8 cellular contexts compared by ENCODE assay signal in the genomic region with DNA sequence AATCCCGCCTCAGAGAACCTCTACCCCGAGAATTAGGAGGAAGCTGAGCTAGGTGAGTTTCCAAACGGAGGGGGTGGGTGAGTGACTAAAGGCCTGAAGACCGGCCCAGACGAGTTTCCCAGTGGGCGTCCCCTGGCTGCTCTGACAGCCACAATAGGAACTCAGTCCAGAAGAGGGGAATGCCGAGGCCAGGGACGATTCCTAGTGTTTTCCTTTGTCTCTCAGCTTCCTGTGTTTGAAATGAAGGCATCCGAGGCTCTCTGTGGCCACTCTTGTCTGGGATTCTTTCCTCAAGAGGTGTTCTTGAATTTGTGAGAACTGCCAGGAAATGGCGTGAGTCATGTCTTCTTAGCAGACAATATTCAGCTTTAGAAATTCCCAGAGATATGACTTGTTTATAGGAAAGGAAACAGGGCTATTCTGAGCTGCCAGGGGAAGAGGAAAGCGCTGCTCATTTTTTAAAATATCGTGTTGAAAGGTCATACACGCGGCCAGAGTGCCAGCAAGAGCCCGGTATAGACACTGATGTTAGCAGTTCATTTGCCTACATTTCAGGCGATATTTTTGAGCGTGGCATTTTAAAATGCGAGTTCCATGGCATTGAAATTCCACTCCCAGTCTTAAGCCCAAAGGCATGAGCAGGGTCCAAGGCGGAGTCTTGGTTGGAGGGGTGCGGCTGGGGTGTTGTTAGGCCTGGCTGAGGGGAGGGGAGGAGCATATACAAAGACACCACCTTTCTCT.
A peak's percentile ranks its signal among the peaks of the same experiment; 100 is the strongest.
DNase-seq lines count a peak whose midpoint lies in the region; ATAC-seq, FAIRE-seq and TF ChIP-seq lines count a peak whose summit lies in the region.

No MANE protein-coding gene starts in this region.

- peak overlapping the region; percentile 58 to 63 for H3K4me2 ChIP-seq in H1 (ENCODE audit: insufficient read depth in 1 of 2, low read depth in 2 of 2, low read length in 2 of 2)

- H3K9ac ChIP-seq in H1 (replicated peaks in 1 of 4; ENCODE audit: extremely low read depth in 1 of 4, low read depth in 3 of 4, low read length in 3 of 4): peak overlapping the region in 3 of 4 experiments; percentile 26 to 51 (median 39); a peak in 5 of 7 replicates

- FAIRE-seq in GM12892 (lab: Jason Lieb, UNC) (peak; percentile 92), H1 (lab: Jason Lieb, UNC) (peak; percentile 88)

- H3K4me3 Mint-ChIP-seq in T-helper 1 cell treated with Interleukin-12 subunit alpha and Interleukin-12 subunit beta and Interleukin-4 antibody, amounts not matched to agents 30 μg/mL and 1 μg/mL, for 36 hours: peak overlapping the region; percentile 53

- H3K4me1 ChIP-seq in H1 (replicated peaks in 1 of 4; ENCODE audit: control insufficient read depth in 3 of 4, insufficient read depth in 4 of 4, low read length in 3 of 4): peaks cover 4 to 20% (median 17%) of the 10 kb centered on the region in 4 experiments; a peak in 6 of 7 replicates
- H3K4me1 ChIP-seq in mesodermal cell (ENCODE audit: control insufficient read depth, insufficient read depth, low read length, poor library complexity, severe bottlenecking): peaks cover 67% of the 10 kb centered on the region
- no peaks in the 10 kb centered on the region for H3K4me1 ChIP-seq in thymus (ENCODE audit: control insufficient read depth, insufficient read depth, low read length)

- H3K27ac Mint-ChIP-seq in T-helper 1 cell treated with Interleukin-12 subunit alpha and Interleukin-12 subunit beta and Interleukin-4 antibody, amounts not matched to agents 30 μg/mL and 1 μg/mL, for 36 hours: peak overlapping the region; percentile 89

- H3K27me3 Mint-ChIP-seq in T-helper 1 cell treated with Interleukin-12 subunit alpha and Interleukin-12 subunit beta and Interleukin-4 antibody, amounts not matched to agents 30 μg/mL and 1 μg/mL, for 36 hours (ENCODE audit: low read depth): no peaks in the 10 kb centered on the region

- peaks cover 5% of the 10 kb centered on the region for H3K36me3 Mint-ChIP-seq in T-helper 1 cell treated with Interleukin-12 subunit alpha and Interleukin-12 subunit beta and Interleukin-4 antibody, amounts not matched to agents 30 μg/mL and 1 μg/mL, for 36 hours (ENCODE audit: low read depth)

- H4K8ac ChIP-seq in H1 (ENCODE audit: extremely low read depth, insufficient read depth, low read length): peak overlapping the region; percentile 75; the same call in 1 of the 2 replicates

- H2AFZ ChIP-seq in H1 (ENCODE audit: low read length): peak overlapping the region; percentile 74

- H3K36me3 ChIP-seq in H1 (ENCODE audit: control insufficient read depth in 2 of 4, insufficient read depth in 4 of 4, low read length in 3 of 4) (no peaks in the 10 kb centered on the region), mesodermal cell (ENCODE audit: control insufficient read depth, insufficient read depth, low read length) (no peaks in the 10 kb centered on the region), thymus (ENCODE audit: control insufficient read depth, insufficient read depth) (no peaks in the 10 kb centered on the region)

- no peak overlapping the region for H2AK5ac ChIP-seq in H1 (ENCODE audit: low read depth, low read length)

- CTCF ChIA-PET in H1 (lab: Charles Lee; ENCODE audit: partially characterized antibody): interaction anchor here (0.8 to 1.6 kb wide), 11 partner anchors 9 to 353 kb away, joined by 3 to 4 read pairs (median 3); no protein-coding TSS in a partner anchor
- CTCF ChIA-PET in HEK293T (lab: Yijun Ruan, JAX): no interaction called here

- no peaks in the 10 kb centered on the region for H3K23me2 ChIP-seq in H1 (ENCODE audit: low read depth, low read length)

- peak overlapping the region; percentile 55 for H3K56ac ChIP-seq in H1 (replicated peaks; ENCODE audit: insufficient read length, low read depth, low read length)

- peak overlapping the region; percentile 20 for H3K4ac ChIP-seq in H1 (replicated peaks; ENCODE audit: insufficient read length, low read depth, low read length)

- H3K14ac ChIP-seq in H1 (ENCODE audit: insufficient read length): no peak overlapping the region

- TF ChIP-seq POLR2A in GM12892 (IDR thresholded peaks at IDR 0.05; ENCODE audit: low read depth, low read length) (no peak), H1 (IDR thresholded peaks at IDR 0.05; ENCODE audit: control extremely low read depth in 1 of 2, low read depth in 2 of 2, low read length in 2 of 2) (peak; percentile 49 to 84)

- H3K79me2 ChIP-seq in H1 (ENCODE audit: control insufficient read depth in 1 of 2, insufficient read depth in 2 of 2, low read length in 2 of 2): no peaks in the 10 kb centered on the region

- no peaks in the 10 kb centered on the region for H3K9me3 Mint-ChIP-seq in T-helper 1 cell treated with Interleukin-12 subunit alpha and Interleukin-12 subunit beta and Interleukin-4 antibody, amounts not matched to agents 30 μg/mL and 1 μg/mL, for 36 hours

- no peak for TF ChIP-seq CTCF in H1 (IDR thresholded peaks at IDR 0.05; ENCODE audit: control extremely low read depth in 1 of 3, insufficient read depth in 1 of 3, low read depth in 1 of 3, low read length in 3 of 3)

- H2BK20ac ChIP-seq in H1 (ENCODE audit: low read length): peak overlapping the region; percentile 51; the same call in 1 of the 2 replicates

- peak in 1 of 2 experiments; percentile 26; a peak in 1 of 4 replicates for TF ChIP-seq RAD21 in H1 (IDR thresholded peaks at IDR 0.05 in 1 of 2, conservative IDR thresholded peaks at IDR 0.05 in 1 of 2; ENCODE audit: low read depth in 2 of 2, low read length in 2 of 2)

- peak overlapping the region; percentile 85; the same call in 1 of the 2 replicates for H3K18ac ChIP-seq in H1 (ENCODE audit: extremely low read depth, low read length)

- H3K4me3 ChIP-seq in H1 (ENCODE audit: extremely low read depth in 1 of 4, insufficient read depth in 2 of 4, low read depth in 3 of 4, low read length in 4 of 4) (peak overlapping the region in 3 of 4 experiments; percentile 6 to 49 (median 12); a peak in 4 of 8 replicates), mesodermal cell (ENCODE audit: extremely low read depth, insufficient read depth, low read length, poor library complexity, severe bottlenecking) (peak overlapping the region; percentile 18), thymus (ENCODE audit: low read length) (no peak overlapping the region)

- ATAC-seq in HG02798 (IDR thresholded peaks at IDR 0.05; ENCODE audit: poor library complexity, unreplicated experiment): peak; percentile 37

- peak overlapping the region; percentile 31 for H4K91ac ChIP-seq in H1 (replicated peaks; ENCODE audit: insufficient read length, low read length)

- no peaks in the 10 kb centered on the region for H3K27me3 ChIP-seq in H1 (replicated peaks in 1 of 4; ENCODE audit: control insufficient read depth in 3 of 4, extremely low read depth in 1 of 4, insufficient read depth in 3 of 4, low read length in 3 of 4)
- H3K27me3 ChIP-seq in thymus (ENCODE audit: control insufficient read depth, insufficient read depth): no peaks in the 10 kb centered on the region

- POLR2A ChIA-PET in H1 (lab: Charles Lee; ENCODE audit: partially characterized antibody): interaction anchor here (0.8 to 2.4 kb wide), 5 partner anchors 134 to 531 kb away, joined by 3 to 11 read pairs (median 3); partner anchors contain the start of gene KLF7
- POLR2A ChIA-PET in HEK293T (lab: Yijun Ruan, JAX): no interaction called here

- H2BK5ac ChIP-seq in H1 (ENCODE audit: low read depth, low read length): peak overlapping the region; percentile 91

- no peak overlapping the region for H4K5ac ChIP-seq in H1 (ENCODE audit: insufficient read length, low read depth, low read length)

- DNase-seq in GM12892 (ENCODE audit: insufficient read length): no peak
- DNase-seq in H1 (ENCODE audit: low read depth in 1 of 2, low spot score in 2 of 2): peak; percentile 64 to 79
- no peak for DNase-seq in NCI-H524 (lab: John Stamatoyannopoulos, UW)
- DNase-seq in HEK293T (ENCODE audit: extremely low spot score): no peak

- H3K9me3 ChIP-seq in H1 (ENCODE audit: insufficient read depth in 2 of 2, low read depth in 1 of 2, low read length in 1 of 2) (no peaks in the 10 kb centered on the region), mesodermal cell (ENCODE audit: control insufficient read depth, low read length) (no peaks in the 10 kb centered on the region), thymus (ENCODE audit: control insufficient read depth) (no peaks in the 10 kb centered on the region)

- H3K23ac ChIP-seq in H1 (ENCODE audit: insufficient read length): no peak overlapping the region

- peak overlapping the region; percentile 36; the same call in 1 of the 2 replicates for H2BK15ac ChIP-seq in H1 (ENCODE audit: low read length)

- peak in 1 of 2 experiments; percentile 81; a peak in 1 of 3 replicates for TF ChIP-seq EP300 in H1 (IDR thresholded peaks at IDR 0.05; ENCODE audit: borderline replicate concordance in 1 of 2, low read depth in 2 of 2, low read length in 2 of 2)

- H3K79me1 ChIP-seq in H1 (ENCODE audit: low read depth, low read length): no peaks in the 10 kb centered on the region

- peak overlapping the region; percentile 88 for H2BK12ac ChIP-seq in H1 (ENCODE audit: low read depth, low read length)

- 4% methylated on average over 20 of the region's 20 CpGs; no CpG with 5 or more reads in 1 of the 2 experiments for WGBS in H1 (ENCODE audit: extremely low coverage in 1 of 2, insufficient coverage in 1 of 2, insufficient read length in 1 of 2, insufficient replicate concordance in 2 of 2, low coverage in 1 of 2, low lambda C conversion rate in 2 of 2, missing lambda C conversion rate in 1 of 2), 2 experiments
- WGBS in mesodermal cell (ENCODE audit: insufficient coverage in 2 of 2), 2 experiments: 3 to 5% methylated on average over 10 to 18 of the region's 20 CpGs
- 87% methylated on average over 20 of the region's 20 CpGs for WGBS in thymus

- no peaks in the 10 kb centered on the region for H4K20me1 ChIP-seq in H1 (replicated peaks in 1 of 2; ENCODE audit: control insufficient read depth in 1 of 2, insufficient read depth in 2 of 2, low read length in 2 of 2)

- peak overlapping the region; percentile 96 for H2BK120ac ChIP-seq in H1 (replicated peaks; ENCODE audit: low read depth, low read length)

- H3K4me1 Mint-ChIP-seq in T-helper 1 cell treated with Interleukin-12 subunit alpha and Interleukin-12 subunit beta and Interleukin-4 antibody, amounts not matched to agents 30 μg/mL and 1 μg/mL, for 36 hours (ENCODE audit: low read depth): peaks cover 64% of the 10 kb centered on the region

- peak overlapping the region; percentile 77 for H3K27ac ChIP-seq in H1 (ENCODE audit: low read depth, low read length)
- H3K27ac ChIP-seq in mesodermal cell (ENCODE audit: low read depth, low read length, severe bottlenecking): peak overlapping the region; percentile 97
- H3K27ac ChIP-seq in thymus (ENCODE audit: low read depth): peak overlapping the region; percentile 8

TF ChIP-seq in H1, 55 proteins besides CTCF, POLR2A, EP300 and RAD21 (continues in another document):
- TF ChIP-seq ASH2L (IDR thresholded peaks at IDR 0.05; ENCODE audit: low read length) (peak; percentile 50), BACH1 (IDR thresholded peaks at IDR 0.05; ENCODE audit: low read length) (0 out of 2 replicates have a peak, but pooled peaks have one; percentile 1)

TF ChIP-seq in HEK293T, 16 proteins besides CTCF, POLR2A, EP300 and RAD21 (continues in another document):
- TF ChIP-seq ARNT (IDR thresholded peaks at IDR 0.05) (no peak), FOXK2 (IDR thresholded peaks at IDR 0.05) (no peak), BHLHE40 (IDR thresholded peaks at IDR 0.05; ENCODE audit: borderline replicate concordance) (no peak), CTBP1 (IDR thresholded peaks at IDR 0.05; ENCODE audit: borderline replicate concordance) (no peak)

Comparison
In these comparisons a context has a peak if more than half of its experiments do, and no peak if none do; other contexts are left out.
1. DNase-seq: peak in H1 (2 of 2); none in GM12892 (single experiment), NCI-H524 (0 of 2) and HEK293T (single experiment).
2. H3K27ac ChIP-seq: peak in every context shown above with its lines; median percentile 97 in mesodermal cell; 77 in H1; 8 in thymus.